In the genomic region with DNA sequence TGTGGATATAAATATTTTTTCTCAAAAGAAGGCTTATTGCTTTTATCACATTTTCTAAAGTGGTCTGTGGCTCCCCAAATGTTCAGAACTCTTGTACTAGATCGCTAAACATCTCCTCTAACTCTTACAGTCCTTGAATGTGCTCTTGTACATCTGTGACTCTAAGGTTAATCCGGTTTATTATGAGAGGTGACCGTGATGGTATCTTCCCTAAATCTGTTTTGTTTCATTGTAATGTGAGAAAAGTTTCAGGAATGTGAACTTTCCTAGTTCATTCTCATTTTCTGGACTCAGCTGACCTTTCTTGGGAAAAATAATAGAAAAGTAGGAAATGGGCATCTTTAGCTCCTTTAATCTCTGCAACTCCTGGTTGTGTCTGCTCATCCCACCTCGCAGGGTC, we compare ENCODE assay signal across 1 cellular context.
TF ChIP-seq lines count a peak whose summit lies in the region.

No MANE protein-coding gene starts in this region.

TF ChIP-seq in IMR-90, 13 proteins besides CTCF, POLR2A, EP300 and RAD21 (continued from another document):
- no peak for TF ChIP-seq ELK1 (IDR thresholded peaks at IDR 0.05; ENCODE audit: borderline replicate concordance, low read depth, low read length)
- TF ChIP-seq CHD1 (IDR thresholded peaks at IDR 0.05; ENCODE audit: low read depth, low read length) = no peak
- TF ChIP-seq RFX5 (IDR thresholded peaks at IDR 0.05; ENCODE audit: low read depth, low read length) = no peak
- no peak for TF ChIP-seq BHLHE40 (IDR thresholded peaks at IDR 0.05; ENCODE audit: low read depth, low read length)
- no peak for TF ChIP-seq MXI1 (IDR thresholded peaks at IDR 0.05; ENCODE audit: borderline replicate concordance, low read depth, low read length)
- TF ChIP-seq RCOR1 (IDR thresholded peaks at IDR 0.05; ENCODE audit: insufficient replicate concordance, low read length) = no peak
- no peak for TF ChIP-seq MAZ (IDR thresholded peaks at IDR 0.05; ENCODE audit: borderline replicate concordance, low read depth, low read length)
- no peak for TF ChIP-seq SMC3 (IDR thresholded peaks at IDR 0.05; ENCODE audit: low read depth, low read length)
- TF ChIP-seq USF2 (IDR thresholded peaks at IDR 0.05; ENCODE audit: low read depth, low read length) = no peak
TF ChIP-seq in IMR-90: peak in this region for 0.
